In the genomic region with DNA sequence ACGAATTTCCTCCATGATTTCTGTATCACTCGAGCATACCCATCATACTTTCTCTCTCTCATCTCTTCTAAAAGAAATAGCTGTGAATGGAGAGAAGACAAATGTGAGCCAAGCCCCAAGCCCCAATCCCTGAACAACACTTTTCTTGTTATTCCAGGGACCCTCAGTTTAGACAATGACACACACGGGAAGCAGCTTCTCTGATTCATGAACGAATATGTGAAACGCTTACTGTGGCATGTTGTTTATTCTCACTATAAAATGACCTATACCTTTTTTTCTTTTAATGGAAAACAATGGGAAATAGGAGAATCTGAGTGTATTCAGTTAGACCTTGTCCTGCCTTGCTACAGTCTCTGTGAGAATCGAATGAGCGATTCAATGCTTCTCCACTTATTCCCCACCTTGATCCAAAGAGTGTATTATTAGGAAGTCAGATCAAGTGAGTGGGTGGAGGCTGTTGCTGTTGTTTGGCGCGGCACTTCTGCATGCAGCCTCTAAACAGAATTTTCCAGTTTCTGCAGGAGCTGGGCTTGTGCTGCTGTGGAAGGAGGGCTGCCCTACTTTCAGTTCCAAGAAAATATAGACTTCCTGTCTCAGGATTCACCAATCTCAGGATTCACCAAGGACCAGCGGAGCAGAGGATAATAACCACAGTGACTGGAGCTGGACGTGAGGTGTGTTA, we compare ENCODE assay signal across 14 cellular contexts. TPM values are rescaled to one million over a fixed set of nuclear protein-coding genes. Genes with fewer than 3 reads are reported as not detected.
A peak's percentile ranks its signal among the peaks of the same experiment; 100 is the strongest.
DNase-seq lines count a peak whose midpoint lies in the region; ATAC-seq and TF ChIP-seq lines count a peak whose summit lies in the region.
"Had no signal": no experiment of that assay in that cellular context is flagged by ENCODE, and none has a peak within 500 bp of the region (broad histone marks: within the 10 kb centered on the region; RNA-seq: fewer than 3 reads in every experiment).

No MANE protein-coding gene starts in this region.

- H3K9ac ChIP-seq in IMR-90 (ENCODE audit: low read depth, low read length), result no peak overlapping the region
- peak overlapping the region; percentile 73 for H3K9ac ChIP-seq in mesenchymal stem cell (ENCODE audit: low read length)
- H3K9ac ChIP-seq: BLaER1 had no signal

- WGBS in IMR-90 (ENCODE audit: extremely low coverage in 2 of 2, insufficient read length in 1 of 2), 2 experiments, result no CpG with 5 or more reads among the region's 11 CpGs
- 77% methylated on average over 6 of the region's 11 CpGs for WGBS in mesenchymal stem cell
- 75 to 78% methylated on average over 9 to 11 of the region's 11 CpGs for WGBS in transverse colon (ENCODE audit: low coverage in 1 of 2), 2 donors

- no peak for TF ChIP-seq EP300 in transverse colon (IDR thresholded peaks at IDR 0.05; ENCODE audit: low read depth)

- no peaks in the 10 kb centered on the region for H3K4me1 Mint-ChIP-seq in CD4-positive, alpha-beta memory T cell

- no peak overlapping the region for H3K27ac Mint-ChIP-seq in CD4-positive, alpha-beta memory T cell
- H3K27ac Mint-ChIP-seq: activated CD4-positive, alpha-beta memory T cell treated with anti-CD3 and anti-CD28 coated beads for 36 hours had no signal

- H2AFZ ChIP-seq in IMR-90 (replicated peaks; ENCODE audit: low read length, poor library complexity) (peak overlapping the region; percentile 60), mesenchymal stem cell (ENCODE audit: low read depth, low read length) (no peak overlapping the region)

- no TSS peak for BruUV-seq in IMR-90 (replicated peaks; lab: Mats Ljungman, UMichigan)

- H2AK5ac ChIP-seq in IMR-90 (ENCODE audit: low read depth, low read length) (peak overlapping the region; percentile 83; the same call in 1 of the 2 replicates), mesenchymal stem cell (ENCODE audit: low read length, severe bottlenecking) (peak overlapping the region; percentile 36)

- peak overlapping the region; percentile 21; the same call in 1 of the 2 replicates for H3K18ac ChIP-seq in IMR-90 (ENCODE audit: low read depth, low read length)
- peak overlapping the region; percentile 16 to 29 for H3K18ac ChIP-seq in mesenchymal stem cell (ENCODE audit: low read depth in 1 of 2, low read length in 2 of 2)

- H2BK12ac ChIP-seq in mesenchymal stem cell (ENCODE audit: low read length in 2 of 2), result peak overlapping the region; percentile 37 to 52

- DNase-seq in IMR-90 (peak; percentile 36), mesenchymal stem cell (peak; percentile 32), transverse colon (no peak), T-helper 9 cell (no peak), SK-N-DZ (ENCODE audit: low spot score) (no peak)
- DNase-seq in CD4-positive, alpha-beta memory T cell, result no peak

- H3K4ac ChIP-seq in IMR-90 (ENCODE audit: low read depth, low read length) (peak overlapping the region; percentile 74), mesenchymal stem cell (ENCODE audit: low read depth in 1 of 2, low read length in 2 of 2) (peak overlapping the region; percentile 8 to 53)

- H4K91ac ChIP-seq in IMR-90 (ENCODE audit: insufficient read depth, low read depth, low read length) (peak overlapping the region; percentile 51), mesenchymal stem cell (ENCODE audit: low read length) (peak overlapping the region; percentile 74)

- POLR2A ChIA-PET in IMR-90 (lab: Charles Lee; ENCODE audit: unreplicated experiment), result interaction anchor here (0.5 kb wide), 1 partner anchor 26 kb away, joined by 6 read pairs; no protein-coding TSS in a partner anchor
- POLR2A ChIA-PET in CD4-positive, alpha-beta memory T cell (lab: Charles Lee; ENCODE audit: partially characterized antibody), result no interaction called here

- H3K4me3 ChIP-seq in IMR-90 (ENCODE audit: insufficient read depth, low read depth, low read length), result no peak overlapping the region
- H3K4me3 ChIP-seq in mesenchymal stem cell (ENCODE audit: insufficient read depth in 1 of 2, low read depth in 1 of 2, low read length in 2 of 2), result no peak overlapping the region
- no peak overlapping the region for H3K4me3 ChIP-seq in transverse colon
- no peak overlapping the region for H3K4me3 ChIP-seq in CD4-positive, alpha-beta memory T cell (ENCODE audit: low read length in 2 of 2)
- H3K4me3 ChIP-seq: BLaER1, gastrocnemius medialis, sigmoid colon had no signal

- peak overlapping the region; percentile 59; the same call in 1 of the 2 replicates for H3K27ac ChIP-seq in IMR-90 (ENCODE audit: insufficient read depth, low read length)
- H3K27ac ChIP-seq in cingulate gyrus (ENCODE audit: low read depth, low read length), result peak overlapping the region; percentile 78
- peak overlapping the region; percentile 55 for H3K27ac ChIP-seq in mesenchymal stem cell (ENCODE audit: low read length, poor library complexity, severe bottlenecking)
- peak overlapping the region; percentile 50 to 67 (median 60) for H3K27ac ChIP-seq in transverse colon
- H3K27ac ChIP-seq in CD4-positive, alpha-beta memory T cell (ENCODE audit: low read depth, low read length), result no peak overlapping the region
- H3K27ac ChIP-seq: BLaER1, gastrocnemius medialis had no signal

- no peak overlapping the region for H3K56ac ChIP-seq in IMR-90 (ENCODE audit: extremely low read depth, insufficient read depth, low read length)

- H3K27me3 Mint-ChIP-seq in CD4-positive, alpha-beta memory T cell, result peaks cover 1 to 13% of the 10 kb centered on the region in 2 donors

- H3K4me3 Mint-ChIP-seq in CD4-positive, alpha-beta memory T cell, result no peak overlapping the region
- H3K4me3 Mint-ChIP-seq: activated CD4-positive, alpha-beta memory T cell treated with anti-CD3 and anti-CD28 coated beads for 36 hours; mesothelial cell of epicardium had no signal

- peaks cover 10% of the 10 kb centered on the region for H3K9me1 ChIP-seq in IMR-90 (ENCODE audit: insufficient read depth, low read length)

- H3K9me3 ChIP-seq in IMR-90 (ENCODE audit: control insufficient read depth, insufficient read depth, low read length) (no peaks in the 10 kb centered on the region), mesenchymal stem cell (ENCODE audit: control insufficient read depth, low read length) (no peaks in the 10 kb centered on the region), transverse colon (no peaks in the 10 kb centered on the region)
- H3K9me3 ChIP-seq in CD4-positive, alpha-beta memory T cell (ENCODE audit: control insufficient read depth in 1 of 2, low read length in 2 of 2), result no peaks in the 10 kb centered on the region
- H3K9me3 ChIP-seq: BLaER1, gastrocnemius medialis, sigmoid colon had no signal

- peaks cover 17% of the 10 kb centered on the region for H3K4me1 ChIP-seq in IMR-90 (ENCODE audit: control insufficient read depth, insufficient read depth, low read length)
- peaks cover 16% of the 10 kb centered on the region for H3K4me1 ChIP-seq in mesenchymal stem cell (ENCODE audit: control insufficient read depth, insufficient read depth, low read depth, low read length)
- H3K4me1 ChIP-seq in transverse colon, result peaks cover 3 to 29% (median 14%) of the 10 kb centered on the region in 4 donors
- H3K4me1 ChIP-seq in CD4-positive, alpha-beta memory T cell (ENCODE audit: insufficient read depth, low read length), result no peaks in the 10 kb centered on the region
- H3K4me1 ChIP-seq: BLaER1 had no signal

- H4K20me1 ChIP-seq in IMR-90 (ENCODE audit: insufficient read depth, low read length), result peaks cover 11% of the 10 kb centered on the region
- H4K20me1 ChIP-seq: BLaER1 had no signal

- TF ChIP-seq POLR2A in IMR-90 (IDR thresholded peaks at IDR 0.05; ENCODE audit: low read depth, low read length), result no peak
- TF ChIP-seq POLR2A in transverse colon (IDR thresholded peaks at IDR 0.05), result no peak

- H3K27me3 ChIP-seq in IMR-90 (ENCODE audit: control insufficient read depth, insufficient read depth, low read length), result no peaks in the 10 kb centered on the region
- no peaks in the 10 kb centered on the region for H3K27me3 ChIP-seq in mesenchymal stem cell (ENCODE audit: control insufficient read depth in 1 of 2, insufficient read depth in 1 of 2, low read length in 2 of 2)
- H3K27me3 ChIP-seq in transverse colon, result no peaks in the 10 kb centered on the region
- H3K27me3 ChIP-seq in CD4-positive, alpha-beta memory T cell (ENCODE audit: insufficient read depth, low read length), result no peaks in the 10 kb centered on the region
- H3K27me3 ChIP-seq: BLaER1, gastrocnemius medialis, sigmoid colon had no signal

- peak overlapping the region; percentile 55; the same call in 2 of the 3 replicates for H2BK15ac ChIP-seq in IMR-90 (ENCODE audit: low read depth, low read length)
- no peak overlapping the region for H2BK15ac ChIP-seq in mesenchymal stem cell (ENCODE audit: low read depth, poor library complexity, severe bottlenecking)

- H4K5ac ChIP-seq in IMR-90 (ENCODE audit: low read depth, low read length), result peak overlapping the region; percentile 43; the same call in 1 of the 2 replicates

- H2BK5ac ChIP-seq in IMR-90 (ENCODE audit: low read depth, low read length, poor library complexity, severe bottlenecking), result peak overlapping the region; percentile 84
- peak overlapping the region; percentile 39 for H2BK5ac ChIP-seq in mesenchymal stem cell (ENCODE audit: low read depth, low read length, poor library complexity, severe bottlenecking)

- dilution Hi-C loops in IMR-90 (cut with HindIII; ENCODE audit: low sequenced_read_pairs, unreplicated experiment), result no loop called here

- H3K36me3 Mint-ChIP-seq in CD4-positive, alpha-beta memory T cell, result no peaks in the 10 kb centered on the region
- H3K36me3 Mint-ChIP-seq: activated CD4-positive, alpha-beta memory T cell treated with anti-CD3 and anti-CD28 coated beads for 36 hours had no signal

- in situ Hi-C loops in IMR-90 (cut with MboI; ENCODE audit: low sequenced_read_pairs), result loop anchor here (10.0 kb wide), 1 partner anchor 200 kb away; a partner anchor contains a TSS
- in situ Hi-C loops in transverse colon (cut with MboI; ENCODE audit: low pct_ligation_motif_present in 1 of 4, low pct_unique_long_range_greater_than_20kb in 1 of 4, low sequenced_read_pairs in 3 of 4), result loop anchor here in 1 of 4 donors (25.0 kb wide), 1 partner anchor 313 kb away; no protein-coding TSS in a partner anchor

- H3K79me1 ChIP-seq in IMR-90 (ENCODE audit: low read depth in 1 of 2, low read length in 2 of 2) (peaks cover 0 to 10% of the 10 kb centered on the region in 2 experiments; a peak in 1 of 4 replicates), mesenchymal stem cell (replicated peaks; ENCODE audit: low read length, poor library complexity, severe bottlenecking) (peaks cover 14% of the 10 kb centered on the region)

- H3K4me2 ChIP-seq in IMR-90 (ENCODE audit: low read depth, low read length) (no peak overlapping the region), mesenchymal stem cell (ENCODE audit: low read length, poor library complexity, severe bottlenecking) (no peak overlapping the region)
- H3K4me2 ChIP-seq: BLaER1 had no signal

- peak overlapping the region; percentile 53; the same call in 1 of the 2 replicates for H3K14ac ChIP-seq in IMR-90 (replicated peaks; ENCODE audit: low read depth, low read length)
- H3K14ac ChIP-seq in mesenchymal stem cell (ENCODE audit: low read length in 2 of 2), result no peak overlapping the region

- H2BK20ac ChIP-seq in IMR-90 (ENCODE audit: low read depth, low read length), result peak overlapping the region; percentile 68; the same call in 1 of the 2 replicates

- H2AK9ac ChIP-seq in IMR-90 (replicated peaks; ENCODE audit: low read depth, low read length, poor library complexity), result peak overlapping the region; percentile 47

- peaks cover 20% of the 10 kb centered on the region for H3K36me3 ChIP-seq in IMR-90 (ENCODE audit: control insufficient read depth, insufficient read depth, low read length)
- peaks cover 53 to 76% of the 10 kb centered on the region in 2 experiments for H3K36me3 ChIP-seq in mesenchymal stem cell (ENCODE audit: control insufficient read depth in 1 of 2, insufficient read depth in 2 of 2, low read depth in 1 of 2, low read length in 2 of 2)
- peaks cover 0 to 23% (median 8%) of the 10 kb centered on the region in 4 donors for H3K36me3 ChIP-seq in transverse colon
- no peaks in the 10 kb centered on the region for H3K36me3 ChIP-seq in CD4-positive, alpha-beta memory T cell (ENCODE audit: insufficient read depth, low read length)
- H3K36me3 ChIP-seq: BLaER1 had no signal

- H3K23ac ChIP-seq in IMR-90 (ENCODE audit: low read depth, low read length) (peak overlapping the region; percentile 10; the same call in 1 of the 2 replicates), mesenchymal stem cell (ENCODE audit: low read length in 2 of 2) (no peak overlapping the region)

- no peak for ATAC-seq in IMR-90 (ENCODE audit: low read depth)
- no peak for ATAC-seq in HG03095 (IDR thresholded peaks at IDR 0.05; ENCODE audit: unreplicated experiment)

- CTCF ChIA-PET in IMR-90 (lab: Yijun Ruan, JAX), result interaction anchor here (1.0 to 1.9 kb wide), 5 partner anchors 25 to 319 kb away, joined by 3 to 6 read pairs (median 3); no protein-coding TSS in a partner anchor
- CTCF ChIA-PET in CD4-positive, alpha-beta memory T cell (lab: Charles Lee; ENCODE audit: partially characterized antibody), result interaction anchor here (1.0 to 1.8 kb wide), 4 partner anchors 30 to 356 kb away, joined by 3 to 4 read pairs (median 4); no protein-coding TSS in a partner anchor

- H3K9me3 Mint-ChIP-seq in CD4-positive, alpha-beta memory T cell, result peaks cover 0 to 4% (median 0%) of the 10 kb centered on the region in 8 donors

- TF ChIP-seq RAD21 in IMR-90 (IDR thresholded peaks at IDR 0.05; ENCODE audit: low read length), result no peak

- intact Hi-C loops in IMR-90 (cut with micrococcal nuclease), result no loop called here
- intact Hi-C loops in transverse colon (cut with DNase I; ENCODE audit: low total_unique reads), result no loop called here
- intact Hi-C loops in CD4-positive, alpha-beta memory T cell (cut with micrococcal nuclease), result loop anchor here (2.0 kb wide), 1 partner anchor 318 kb away; no protein-coding TSS in a partner anchor

- H4K8ac ChIP-seq in IMR-90 (ENCODE audit: low read depth in 2 of 2, low read length in 2 of 2) (peak overlapping the region in 1 of 2 experiments; percentile 83; a peak in 1 of 4 replicates), mesenchymal stem cell (ENCODE audit: low read length) (peak overlapping the region; percentile 73)

- TF ChIP-seq CTCF in IMR-90 (conservative IDR thresholded peaks at IDR 0.05; ENCODE audit: low read depth, low read length), result no peak
- TF ChIP-seq CTCF in transverse colon (IDR thresholded peaks at IDR 0.05), result no peak

- H2BK120ac ChIP-seq in IMR-90 (ENCODE audit: low read depth, low read length) (peak overlapping the region; percentile 84), mesenchymal stem cell (ENCODE audit: low read depth, low read length) (no peak overlapping the region)

RNA-seq across cellular contexts. Expression of a gene that starts 32.3 kb away (rescaled TPM):
- not detected in 2 replicates for total RNA-seq in IMR-90 (2012; rRNA removed)
- polyA plus RNA-seq in IMR-90 (2012; rRNA removed), result not detected in 2 replicates
- polyA plus RNA-seq in IMR-90 (2012; cell fraction: cytosol; rRNA removed), result not detected in 2 replicates
- not detected in 2 replicates for polyA plus RNA-seq in IMR-90 (2012; cell fraction: nucleus; rRNA removed; ENCODE audit: low replicate concordance)
- not detected for polyA plus RNA-seq in mesenchymal stem cell (2013, experiment 1 of 2)
- polyA plus RNA-seq in mesenchymal stem cell (2013, experiment 2 of 2), result not detected
- not detected for total RNA-seq in transverse colon
- total RNA-seq in CD4-positive, alpha-beta memory T cell, result not detected
- polyA plus RNA-seq in CD4-positive, alpha-beta memory T cell, result not detected
- polyA plus RNA-seq in SK-N-DZ (2014; cell fraction: cytosol; rRNA removed), result not detected in 2 replicates
- not detected in 2 replicates for polyA plus RNA-seq in SK-N-DZ (2014; cell fraction: nucleus; rRNA removed)
- total RNA-seq: activated CD4-positive, alpha-beta memory T cell treated with anti-CD3 and anti-CD28 coated beads for 36 hours; gastrocnemius medialis; mesothelial cell of epicardium; sigmoid colon had no signal
- polyA plus RNA-seq: sigmoid colon, thymus had no signal

Comparison
In these comparisons a context has a peak if more than half of its experiments do, and no peak if none do; other contexts are left out.
1. DNase-seq: peak in IMR-90 (single experiment) and mesenchymal stem cell (single experiment); none in transverse colon (single experiment), CD4-positive, alpha-beta memory T cell (0 of 5), T-helper 9 cell (single experiment) and SK-N-DZ (single experiment).